Comparison of ENCODE assay signal across 1 cellular context in the genomic region with DNA sequence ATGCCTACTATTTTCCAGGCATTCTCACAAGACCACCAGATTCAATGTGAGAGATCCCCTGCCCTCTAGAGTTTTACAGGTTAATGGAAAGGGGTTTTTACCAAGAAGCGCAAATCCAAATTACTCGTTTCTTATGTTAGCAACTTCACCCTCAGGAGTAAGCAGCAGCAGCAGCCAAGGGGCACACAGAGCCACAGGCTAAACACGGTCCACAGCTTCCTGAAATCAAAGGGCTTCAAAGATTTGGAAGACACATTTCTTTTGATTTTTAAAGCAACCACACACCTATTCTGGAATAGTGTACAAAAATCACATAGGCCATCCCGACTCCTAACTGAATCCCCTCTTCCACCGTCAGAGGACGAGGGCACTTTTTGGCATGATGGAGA.
TF ChIP-seq lines count a peak whose summit lies in the region.

No MANE protein-coding gene starts in this region.

TF ChIP-seq in HCT116, 20 proteins besides CTCF, POLR2A, EP300 and RAD21 (continued from another document):
- TF ChIP-seq, protein P1, sequence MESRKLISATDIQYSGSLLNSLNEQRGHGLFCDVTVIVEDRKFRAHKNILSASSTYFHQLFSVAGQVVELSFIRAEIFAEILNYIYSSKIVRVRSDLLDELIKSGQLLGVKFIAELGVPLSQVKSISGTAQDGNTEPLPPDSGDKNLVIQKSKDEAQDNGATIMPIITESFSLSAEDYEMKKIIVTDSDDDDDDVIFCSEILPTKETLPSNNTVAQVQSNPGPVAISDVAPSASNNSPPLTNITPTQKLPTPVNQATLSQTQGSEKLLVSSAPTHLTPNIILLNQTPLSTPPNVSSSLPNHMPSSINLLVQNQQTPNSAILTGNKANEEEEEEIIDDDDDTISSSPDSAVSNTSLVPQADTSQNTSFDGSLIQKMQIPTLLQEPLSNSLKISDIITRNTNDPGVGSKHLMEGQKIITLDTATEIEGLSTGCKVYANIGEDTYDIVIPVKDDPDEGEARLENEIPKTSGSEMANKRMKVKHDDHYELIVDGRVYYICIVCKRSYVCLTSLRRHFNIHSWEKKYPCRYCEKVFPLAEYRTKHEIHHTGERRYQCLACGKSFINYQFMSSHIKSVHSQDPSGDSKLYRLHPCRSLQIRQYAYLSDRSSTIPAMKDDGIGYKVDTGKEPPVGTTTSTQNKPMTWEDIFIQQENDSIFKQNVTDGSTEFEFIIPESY (IDR thresholded peaks at IDR 0.05; ENCODE audit: extremely low read depth, insufficient replicate concordance, low read length), result no peak
- TF ChIP-seq, protein P2, sequence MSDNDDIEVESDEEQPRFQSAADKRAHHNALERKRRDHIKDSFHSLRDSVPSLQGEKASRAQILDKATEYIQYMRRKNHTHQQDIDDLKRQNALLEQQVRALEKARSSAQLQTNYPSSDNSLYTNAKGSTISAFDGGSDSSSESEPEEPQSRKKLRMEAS (IDR thresholded peaks at IDR 0.05), result no peak
